In genomic region chr11:64341851-64342791, GRCh38 we compare ENCODE assay signal across 9 cellular contexts. TPM values are rescaled to one million over a fixed set of nuclear protein-coding genes. Genes with fewer than 3 reads are reported as not detected.
DNase-seq lines count a peak whose midpoint lies in the region; ATAC-seq and TF ChIP-seq lines count a peak whose summit lies in the region.
"Had no signal": no experiment of that assay in that cellular context is flagged by ENCODE, and none has a peak within 500 bp of the region (broad histone marks: within the 10 kb centered on the region; RNA-seq: fewer than 3 reads in every experiment).

No MANE protein-coding gene starts in this region.

- H3K36me3 Mint-ChIP-seq in activated CD4-positive, alpha-beta memory T cell treated with anti-CD3 and anti-CD28 coated beads for 36 hours = peaks cover 31% of the 10 kb centered on the region
- H3K36me3 Mint-ChIP-seq: brain had no signal

- no peaks in the 10 kb centered on the region for H3K36me3 ChIP-seq in duodenal mucosa (ENCODE audit: control insufficient read depth in 1 of 2, insufficient read depth in 2 of 2, low read length in 2 of 2)

- POLR2A ChIA-PET in activated CD4-positive, alpha-beta memory T cell treated with anti-CD3 and anti-CD28 coated beads for 36 hours (lab: Charles Lee) = interaction anchor here (0.8 to 2.1 kb wide), 4 partner anchors 11 to 24 kb away, joined by 3 to 6 read pairs (median 3); partner anchors contain the start of gene PRDX5

- CTCF ChIA-PET in activated CD4-positive, alpha-beta memory T cell treated with anti-CD3 and anti-CD28 coated beads for 36 hours (lab: Charles Lee) = interaction anchor here (0.6 to 3.6 kb wide), 11 partner anchors 10 to 138 kb away, joined by 3 to 34 read pairs (median 5); partner anchors contain the start of genes PRDX5 and TRMT112

- peaks cover 21 to 28% of the 10 kb centered on the region in 2 donors for H3K4me1 ChIP-seq in duodenal mucosa (ENCODE audit: control insufficient read depth in 1 of 2, insufficient read depth in 2 of 2, low read length in 2 of 2)

- H3K9me3 Mint-ChIP-seq in activated CD4-positive, alpha-beta memory T cell treated with anti-CD3 and anti-CD28 coated beads for 36 hours = no peaks in the 10 kb centered on the region

- peak overlapping the region; percentile 65 to 74 for H3K9ac ChIP-seq in duodenal mucosa (ENCODE audit: low read depth in 1 of 2, low read length in 2 of 2)

- DNase-seq in D341Med (ENCODE audit: low spot score) (peak; percentile 94), NCI-H69 (lab: John Stamatoyannopoulos, UW) (peak; percentile 94), lower leg skin (ENCODE audit: low spot score in 2 of 2) (peak; percentile 84 to 97)
- DNase-seq in activated CD4-positive, alpha-beta memory T cell treated with anti-CD3 and anti-CD28 coated beads for 36 hours = peak; percentile 96
- peak; percentile 89 for DNase-seq in stimulated activated CD4-positive, alpha-beta T cell treated with anti-CD3 and anti-CD28 coated beads, Interleukin-4, amount 100 ng/mL, for 24 hours

- H3K4me3 Mint-ChIP-seq in activated CD4-positive, alpha-beta memory T cell treated with anti-CD3 and anti-CD28 coated beads for 36 hours = peak overlapping the region; percentile 37

- peak overlapping the region; percentile 32 for H3K27ac ChIP-seq in duodenal mucosa (ENCODE audit: low read depth, low read length)

- intact Hi-C loops in activated CD4-positive, alpha-beta memory T cell treated with anti-CD3 and anti-CD28 coated beads for 36 hours (cut with micrococcal nuclease) = loop anchor here (1.0 to 2.0 kb wide), 2 partner anchors 17 to 37 kb away; partner anchors contain the start of genes ESRRA and RPS6KA4
- intact Hi-C loops in lower leg skin (cut with DNase I; ENCODE audit: low total_unique reads) = no loop called here

- H3K27ac Mint-ChIP-seq in activated CD4-positive, alpha-beta memory T cell treated with anti-CD3 and anti-CD28 coated beads for 36 hours = no peak overlapping the region

- peak overlapping the region; percentile 56 to 61 for H3K4me3 ChIP-seq in duodenal mucosa (ENCODE audit: low read depth in 1 of 2, low read length in 2 of 2)
- no peak overlapping the region for H3K4me3 ChIP-seq in lower leg skin (ENCODE audit: low read depth, poor library complexity, severe bottlenecking)

- TF ChIP-seq CTCF in lower leg skin (IDR thresholded peaks at IDR 0.05) = no peak

- no peak for TF ChIP-seq POLR2A in lower leg skin (IDR thresholded peaks at IDR 0.05)

- H3K27me3 Mint-ChIP-seq in activated CD4-positive, alpha-beta memory T cell treated with anti-CD3 and anti-CD28 coated beads for 36 hours = no peaks in the 10 kb centered on the region

- peaks cover 42% of the 10 kb centered on the region for H3K4me1 Mint-ChIP-seq in activated CD4-positive, alpha-beta memory T cell treated with anti-CD3 and anti-CD28 coated beads for 36 hours (ENCODE audit: low read depth)

- WGBS in lower leg skin, 2 donors = 20 to 25% methylated on average over 46 to 48 of the region's 55 CpGs

- ATAC-seq in HG02870 (IDR thresholded peaks at IDR 0.05; ENCODE audit: unreplicated experiment) (peak; percentile 43), HG03045 (IDR thresholded peaks at IDR 0.05; ENCODE audit: unreplicated experiment) (no peak)

- no peaks in the 10 kb centered on the region for H3K27me3 ChIP-seq in duodenal mucosa (ENCODE audit: control insufficient read depth in 1 of 2, insufficient read depth in 2 of 2, low read length in 2 of 2)

- no peaks in the 10 kb centered on the region for H3K9me3 ChIP-seq in duodenal mucosa (ENCODE audit: control insufficient read depth in 1 of 2, low read length in 2 of 2)

RNA-seq across cellular contexts. Expression of gene CCDC88B, which starts 2.1 kb away (rescaled TPM):
- 10 to 100 TPM; 69.5 to 74.5 TPM for total RNA-seq in activated CD4-positive, alpha-beta memory T cell treated with anti-CD3 and anti-CD28 coated beads for 36 hours
- total RNA-seq in lower leg skin = 1 to 10 TPM; 2.6 to 9.5 (median 4.8) TPM

RNA-seq across cellular contexts. Expression of gene RPS6KA4, which starts 16.8 kb away (rescaled TPM):
- total RNA-seq in activated CD4-positive, alpha-beta memory T cell treated with anti-CD3 and anti-CD28 coated beads for 36 hours = 10 to 100 TPM; 31.4 to 34.3 TPM
- total RNA-seq in lower leg skin = 10 to 100 TPM; 39.4 to 77.4 (median 49.2) TPM

RNA-seq across cellular contexts. Expression of gene PRDX5, which starts 24.2 kb away (rescaled TPM):
- total RNA-seq in activated CD4-positive, alpha-beta memory T cell treated with anti-CD3 and anti-CD28 coated beads for 36 hours = 100 to 1,000 TPM; 156 to 164 TPM
- 100 to 1,000 TPM; 170 to 284 (median 215) TPM for total RNA-seq in lower leg skin

RNA-seq across cellular contexts. Expression of gene TRMT112, which starts 24.8 kb away (rescaled TPM):
- total RNA-seq in activated CD4-positive, alpha-beta memory T cell treated with anti-CD3 and anti-CD28 coated beads for 36 hours = 100 to 1,000 TPM; 255 to 258 TPM
- total RNA-seq in lower leg skin = 100 to 1,000 TPM; 199 to 356 (median 255) TPM

RNA-seq across cellular contexts. Expression of gene ESRRA, which starts 36.8 kb away (rescaled TPM):
- total RNA-seq in activated CD4-positive, alpha-beta memory T cell treated with anti-CD3 and anti-CD28 coated beads for 36 hours = 10 to 100 TPM; 32.8 to 35.6 TPM
- 100 to 1,000 TPM in 2 of 4 donors, 10 to 100 TPM in 2; 49.2 to 108 (median 79.3) TPM for total RNA-seq in lower leg skin

Comparison
In these comparisons a context has a peak if more than half of its experiments do, and no peak if none do; other contexts are left out.
1. RNA of gene CCDC88B, which starts 2.1 kb away (total RNA-seq): 69.5 to 74.5 TPM in activated CD4-positive, alpha-beta memory T cell treated with anti-CD3 and anti-CD28 coated beads for 36 hours; 2.6 to 9.5 TPM in lower leg skin; every median in the first group is over 4 times any median in the second.
2. Peak in every context shown above with its lines, with median percentiles within 50 percentile points of each other: DNase-seq.